In the genomic region with DNA sequence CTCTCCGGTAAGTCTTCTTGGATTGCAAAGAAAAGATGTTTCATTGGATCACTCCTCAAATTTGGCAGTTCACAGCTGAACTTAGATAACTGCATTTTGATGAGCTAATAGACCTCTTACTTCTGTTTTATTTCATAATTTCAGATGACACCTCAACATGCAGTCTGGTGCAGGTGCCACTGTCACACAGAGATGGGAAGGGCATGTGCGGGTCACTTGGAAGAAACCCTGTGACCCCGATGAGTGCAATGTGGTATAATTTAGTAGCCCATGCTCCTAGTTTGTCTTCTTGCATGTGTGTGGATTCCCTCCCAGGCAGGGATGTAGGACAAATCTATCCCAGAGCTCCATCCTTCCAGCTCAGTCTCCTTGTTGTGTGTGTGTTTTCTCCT, we compare ENCODE assay signal across 12 cellular contexts. TPM values are rescaled to one million over a fixed set of nuclear protein-coding genes. Genes with fewer than 3 reads are reported as not detected.
DNase-seq lines count a peak whose midpoint lies in the region; ATAC-seq lines count a peak whose summit lies in the region.
"Had no signal": no experiment of that assay in that cellular context is flagged by ENCODE, and none has a peak within 500 bp of the region (broad histone marks: within the 10 kb centered on the region; RNA-seq: fewer than 3 reads in every experiment).

No MANE protein-coding gene starts in this region.

- H3K36me3 ChIP-seq in duodenal mucosa (ENCODE audit: control insufficient read depth in 1 of 2, insufficient read depth in 2 of 2, low read length in 2 of 2) (no peaks in the 10 kb centered on the region), urinary bladder (ENCODE audit: insufficient read depth) (no peaks in the 10 kb centered on the region)

- H3K9me3 ChIP-seq in duodenal mucosa (ENCODE audit: control insufficient read depth in 1 of 2, low read length in 2 of 2), result no peaks in the 10 kb centered on the region

- peaks cover 68% of the 10 kb centered on the region for H3K4me1 Mint-ChIP-seq in activated naive CD4-positive, alpha-beta T cell treated with anti-CD3 and anti-CD28 coated beads, Interleukin-2, amount 10 ng/mL, durations not matched to agents 7 days and 5 days

- peak overlapping the region; percentile 89 for H3K4me3 Mint-ChIP-seq in activated naive CD4-positive, alpha-beta T cell treated with anti-CD3 and anti-CD28 coated beads, Interleukin-2, amount 10 ng/mL, durations not matched to agents 7 days and 5 days

- 79% methylated on average over 3 of the region's 3 CpGs for WGBS in urinary bladder

- peak overlapping the region; percentile 92 for H3K27ac Mint-ChIP-seq in activated naive CD4-positive, alpha-beta T cell treated with anti-CD3 and anti-CD28 coated beads, Interleukin-2, amount 10 ng/mL, durations not matched to agents 7 days and 5 days

- no peaks in the 10 kb centered on the region for H3K27me3 ChIP-seq in duodenal mucosa (ENCODE audit: control insufficient read depth in 1 of 2, insufficient read depth in 2 of 2, low read length in 2 of 2)

- H3K36me3 Mint-ChIP-seq in activated naive CD4-positive, alpha-beta T cell treated with anti-CD3 and anti-CD28 coated beads, Interleukin-2, amount 10 ng/mL, durations not matched to agents 7 days and 5 days, result peaks cover 44% of the 10 kb centered on the region

- DNase-seq in activated naive CD4-positive, alpha-beta T cell treated with anti-CD3 and anti-CD28 coated beads, Interleukin-2, amount 10 ng/mL, durations not matched to agents 7 days and 5 days, result no peak
- no peak for DNase-seq in activated naive CD4-positive, alpha-beta T cell (lab: John Stamatoyannopoulos, UW)
- DNase-seq in LoVo (ENCODE audit: low spot score) (no peak), KG1 (lab: John Stamatoyannopoulos, UW) (no peak)
- DNase-seq in stimulated activated CD4-positive, alpha-beta T cell treated with anti-CD3 and anti-CD28 coated beads, Interleukin-15, amount 100 ng/mL, for 24 hours, result no peak
- DNase-seq: AML-193, NCI-H345 had no signal

- H3K27ac ChIP-seq in duodenal mucosa (ENCODE audit: low read depth, low read length) (no peak overlapping the region), urinary bladder (ENCODE audit: low read depth) (peak overlapping the region; percentile 11)

- H3K27me3 Mint-ChIP-seq in activated naive CD4-positive, alpha-beta T cell treated with anti-CD3 and anti-CD28 coated beads, Interleukin-2, amount 10 ng/mL, durations not matched to agents 7 days and 5 days, result no peaks in the 10 kb centered on the region

- H3K4me1 ChIP-seq in duodenal mucosa (ENCODE audit: control insufficient read depth in 1 of 2, insufficient read depth in 2 of 2, low read length in 2 of 2) (peaks cover 0 to 2% of the 10 kb centered on the region in 2 donors), urinary bladder (ENCODE audit: insufficient read depth) (no peaks in the 10 kb centered on the region)

- CTCF ChIA-PET in activated naive CD4-positive, alpha-beta T cell treated with anti-CD3 and anti-CD28 coated beads, Interleukin-2, amount 10 ng/mL, durations not matched to agents 7 days and 5 days (lab: Charles Lee), result interaction anchor here (0.8 to 4.2 kb wide), 12 partner anchors 8 to 131 kb away, joined by 3 to 40 read pairs (median 6); no protein-coding TSS in a partner anchor

- H3K4me3 ChIP-seq in duodenal mucosa (ENCODE audit: low read depth in 1 of 2, low read length in 2 of 2), result peak overlapping the region; percentile 55 to 68
- H3K4me3 ChIP-seq in urinary bladder (ENCODE audit: low read depth, low read length), result peak overlapping the region; percentile 8

- ATAC-seq in HG03175 (IDR thresholded peaks at IDR 0.05; ENCODE audit: unreplicated experiment), result peak; percentile 25
- ATAC-seq: HepG2, SK-N-SH treated with all-trans-retinoic acid at 6 μM for 48 hours had no signal

- H3K9me3 Mint-ChIP-seq in activated naive CD4-positive, alpha-beta T cell treated with anti-CD3 and anti-CD28 coated beads, Interleukin-2, amount 10 ng/mL, durations not matched to agents 7 days and 5 days, result peaks cover 4% of the 10 kb centered on the region

- H3K9ac ChIP-seq in duodenal mucosa (ENCODE audit: low read depth in 1 of 2, low read length in 2 of 2), result peak overlapping the region in 1 of 2 donors; percentile 58

RNA-seq across cellular contexts. Expression of gene SLAMF1, which starts 0.5 kb away (rescaled TPM):
- total RNA-seq in urinary bladder, result 0.21 TPM
- polyA plus RNA-seq in urinary bladder, result 0.47 TPM
- total RNA-seq: HepG2 had no signal
- polyA plus RNA-seq: HepG2 had no signal
